ENCODE assay signal across 1 cellular context in genomic region chr21:44466996-44467858, GRCh38.
TF ChIP-seq lines count a peak whose summit lies in the region.

No MANE protein-coding gene starts in this region.

TF ChIP-seq in HepG2, 621 proteins besides CTCF, POLR2A, EP300 and RAD21:
- no peak for TF ChIP-seq ZNF609 (CRISPR knock-in tag; IDR thresholded peaks at IDR 0.05; ENCODE audit: borderline replicate concordance)
- TF ChIP-seq ISL2 (CRISPR knock-in tag; IDR thresholded peaks at IDR 0.05), result no peak
- TF ChIP-seq ZNF251 (CRISPR knock-in tag; IDR thresholded peaks at IDR 0.05), result no peak
- no peak for TF ChIP-seq CENPX (CRISPR knock-in tag; IDR thresholded peaks at IDR 0.05)
- TF ChIP-seq ZNF143 (CRISPR knock-in tag; IDR thresholded peaks at IDR 0.05), result no peak
- no peak for TF ChIP-seq PBX3 (CRISPR knock-in tag; IDR thresholded peaks at IDR 0.05; ENCODE audit: borderline replicate concordance)
- no peak for TF ChIP-seq CSRNP1 (CRISPR knock-in tag; IDR thresholded peaks at IDR 0.05)
- no peak for TF ChIP-seq ZNF639 (CRISPR knock-in tag; conservative IDR thresholded peaks at IDR 0.05)
- TF ChIP-seq KDM1A (CRISPR knock-in tag; IDR thresholded peaks at IDR 0.05), result no peak
- no peak for TF ChIP-seq ZFP82 (CRISPR knock-in tag; IDR thresholded peaks at IDR 0.05; ENCODE audit: borderline replicate concordance)
- no peak for TF ChIP-seq ZNF672 (CRISPR knock-in tag; IDR thresholded peaks at IDR 0.05)
